Comparison of ENCODE assay signal across 12 cellular contexts in the genomic region with DNA sequence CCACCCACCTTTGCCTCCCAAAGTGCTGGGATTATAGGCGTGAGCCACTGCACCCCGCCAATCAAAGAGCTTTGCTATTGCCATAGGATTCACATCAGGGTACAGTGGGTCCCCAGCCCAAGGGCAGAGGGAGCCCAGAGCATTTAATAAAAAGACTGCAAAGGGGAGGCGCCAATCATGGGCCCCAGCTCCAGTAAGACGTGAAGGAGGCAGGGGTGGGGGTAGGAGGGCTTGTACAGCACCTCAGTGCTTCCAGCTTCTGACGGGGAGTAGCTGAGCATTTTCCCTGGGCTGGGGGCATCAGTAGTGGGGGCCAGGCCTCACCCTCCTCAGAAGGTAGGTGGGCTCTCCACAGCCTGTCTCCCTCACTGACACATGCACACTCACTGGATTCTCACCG. TPM values are rescaled to one million over a fixed set of nuclear protein-coding genes. Genes with fewer than 3 reads are reported as not detected.
A peak's percentile ranks its signal among the peaks of the same experiment; 100 is the strongest.
DNase-seq lines count a peak whose midpoint lies in the region; ATAC-seq and TF ChIP-seq lines count a peak whose summit lies in the region.
"Had no signal": no experiment of that assay in that cellular context is flagged by ENCODE, and none has a peak within 500 bp of the region (broad histone marks: within the 10 kb centered on the region; RNA-seq: fewer than 3 reads in every experiment).

No MANE protein-coding gene starts in this region.

- H3K4me2 ChIP-seq in neural progenitor cell, result peak overlapping the region; percentile 80

- H3K27me3 Mint-ChIP-seq in T-helper 2 cell treated with Interferon-gamma antibody and Interleukin-4, amounts not matched to agents 5 μg/mL and 100 μg/mL, for 36 hours (ENCODE audit: low read depth), result peaks cover 2% of the 10 kb centered on the region
- no peaks in the 10 kb centered on the region for H3K27me3 Mint-ChIP-seq in activated naive CD8-positive, alpha-beta T cell treated with anti-CD3 and anti-CD28 coated beads, Interleukin-2, amount 50 U/mL, for 24 hours
- peaks cover 19% of the 10 kb centered on the region for H3K27me3 Mint-ChIP-seq in neural progenitor cell (ENCODE audit: insufficient read depth, low read depth)

- no peak for TF ChIP-seq CTCF in neural progenitor cell (IDR thresholded peaks at IDR 0.05)

- H3K9me3 ChIP-seq in neural progenitor cell (ENCODE audit: low read depth), result no peaks in the 10 kb centered on the region
- H3K9me3 ChIP-seq: sigmoid colon, transverse colon had no signal

- H3K36me3 ChIP-seq in neural progenitor cell, result no peaks in the 10 kb centered on the region
- H3K36me3 ChIP-seq: sigmoid colon, transverse colon had no signal

- no peak overlapping the region for H3K9ac ChIP-seq in neural progenitor cell

- peak overlapping the region; percentile 86 for H3K27ac Mint-ChIP-seq in T-helper 2 cell treated with Interferon-gamma antibody and Interleukin-4, amounts not matched to agents 5 μg/mL and 100 μg/mL, for 36 hours
- H3K27ac Mint-ChIP-seq in activated naive CD8-positive, alpha-beta T cell treated with anti-CD3 and anti-CD28 coated beads, Interleukin-2, amount 50 U/mL, for 24 hours, result no peak overlapping the region
- H3K27ac Mint-ChIP-seq in neural progenitor cell, result peak overlapping the region; percentile 53

- H3K9me3 Mint-ChIP-seq in T-helper 2 cell treated with Interferon-gamma antibody and Interleukin-4, amounts not matched to agents 5 μg/mL and 100 μg/mL, for 36 hours, result no peaks in the 10 kb centered on the region
- no peaks in the 10 kb centered on the region for H3K9me3 Mint-ChIP-seq in activated naive CD8-positive, alpha-beta T cell treated with anti-CD3 and anti-CD28 coated beads, Interleukin-2, amount 50 U/mL, for 24 hours
- H3K9me3 Mint-ChIP-seq in neural progenitor cell, result peaks cover 4% of the 10 kb centered on the region

- no peak overlapping the region for H2AFZ ChIP-seq in neural progenitor cell (replicated peaks)

- H3K27ac ChIP-seq in neural progenitor cell, result no peak overlapping the region

- DNase-seq in T-helper 2 cell treated with Interferon-gamma antibody and Interleukin-4, amounts not matched to agents 5 μg/mL and 100 μg/mL, for 36 hours (ENCODE audit: low spot score), result no peak
- no peak for DNase-seq in T-helper 2 cell
- DNase-seq in Jurkat, Clone E6-1 (ENCODE audit: low read depth, low spot score), result no peak
- no peak for DNase-seq in activated naive CD8-positive, alpha-beta T cell treated with anti-CD3 and anti-CD28 coated beads, Interleukin-2, amount 50 U/mL, for 24 hours
- DNase-seq in neural progenitor cell (ENCODE audit: low spot score), result no peak
- no peak for DNase-seq in stimulated activated CD4-positive, alpha-beta T cell treated with anti-CD3 and anti-CD28 coated beads, Interleukin-2, amount 100 ng/mL, for 48 hours
- no peak for DNase-seq in NCI-H524 (lab: John Stamatoyannopoulos, UW)
- DNase-seq: activated effector memory CD4-positive, alpha-beta T cell treated with Interleukin-2 at 50 U/mL for 16 hours; KG1; sigmoid colon; transverse colon had no signal

- H4K20me1 ChIP-seq in neural progenitor cell (ENCODE audit: low read depth), result no peaks in the 10 kb centered on the region

- peaks cover 38% of the 10 kb centered on the region for H3K4me1 ChIP-seq in neural progenitor cell

- H3K36me3 Mint-ChIP-seq in T-helper 2 cell treated with Interferon-gamma antibody and Interleukin-4, amounts not matched to agents 5 μg/mL and 100 μg/mL, for 36 hours (ENCODE audit: low read depth), result peaks cover 27% of the 10 kb centered on the region
- H3K36me3 Mint-ChIP-seq in activated naive CD8-positive, alpha-beta T cell treated with anti-CD3 and anti-CD28 coated beads, Interleukin-2, amount 50 U/mL, for 24 hours (ENCODE audit: low read depth), result peaks cover 2% of the 10 kb centered on the region
- no peaks in the 10 kb centered on the region for H3K36me3 Mint-ChIP-seq in neural progenitor cell

- peaks cover 58% of the 10 kb centered on the region for H3K4me1 Mint-ChIP-seq in T-helper 2 cell treated with Interferon-gamma antibody and Interleukin-4, amounts not matched to agents 5 μg/mL and 100 μg/mL, for 36 hours (ENCODE audit: low read depth)
- H3K4me1 Mint-ChIP-seq in activated naive CD8-positive, alpha-beta T cell treated with anti-CD3 and anti-CD28 coated beads, Interleukin-2, amount 50 U/mL, for 24 hours, result peaks cover 62% of the 10 kb centered on the region
- H3K4me1 Mint-ChIP-seq in neural progenitor cell, result peaks cover 28% of the 10 kb centered on the region

- peaks cover 43% of the 10 kb centered on the region for H3F3A ChIP-seq in neural progenitor cell (ENCODE audit: low read depth)

- H3K79me2 ChIP-seq in neural progenitor cell (ENCODE audit: low read depth), result no peaks in the 10 kb centered on the region

- H3K4me3 ChIP-seq in Jurkat, Clone E6-1 (ENCODE audit: low read length), result peak overlapping the region; percentile 99
- no peak overlapping the region for H3K4me3 ChIP-seq in neural progenitor cell

- H3K27me3 ChIP-seq in neural progenitor cell, result peaks cover 24% of the 10 kb centered on the region
- H3K27me3 ChIP-seq: sigmoid colon, transverse colon had no signal

- peak overlapping the region; percentile 95 for H3K4me3 Mint-ChIP-seq in T-helper 2 cell treated with Interferon-gamma antibody and Interleukin-4, amounts not matched to agents 5 μg/mL and 100 μg/mL, for 36 hours
- H3K4me3 Mint-ChIP-seq in activated naive CD8-positive, alpha-beta T cell treated with anti-CD3 and anti-CD28 coated beads, Interleukin-2, amount 50 U/mL, for 24 hours, result peak overlapping the region; percentile 84
- peak overlapping the region; percentile 77 for H3K4me3 Mint-ChIP-seq in neural progenitor cell

- no peak for ATAC-seq in activated naive CD8-positive, alpha-beta T cell treated with anti-CD3 and anti-CD28 coated beads, Interleukin-2, amount 50 U/mL, for 24 hours
- no peak for ATAC-seq in GM18519 (IDR thresholded peaks at IDR 0.05; ENCODE audit: low FRiP score, unreplicated experiment)

RNA-seq across cellular contexts. Expression of a gene that starts 1.5 kb away (rescaled TPM):
- polyA plus RNA-seq in Jurkat, Clone E6-1 (2012; ENCODE audit: insufficient read depth, insufficient read length), result 1,574 TPM
- 29.7 and 52.5 TPM in 2 replicates for total RNA-seq in neural progenitor cell (ENCODE audit: low replicate concordance)
